12 cellular contexts compared by ENCODE assay signal in genomic region chr13:106182404-106182803, GRCh38.
DNase-seq lines count a peak whose midpoint lies in the region; ATAC-seq, FAIRE-seq and TF ChIP-seq lines count a peak whose summit lies in the region.
"Had no signal": no experiment of that assay in that cellular context is flagged by ENCODE, and none has a peak within 500 bp of the region (broad histone marks: within the 10 kb centered on the region; RNA-seq: fewer than 3 reads in every experiment).

No MANE protein-coding gene starts in this region.

- peak; percentile 91 for FAIRE-seq in RCC 7860 (lab: Jason Lieb, UNC)

- DNase-seq in HCEC 1CT (peak; percentile 81), RCC 7860 (ENCODE audit: low spot score) (peak; percentile 81), epithelial cell of proximal tubule (ENCODE audit: low read depth) (peak; percentile 42), smooth muscle cell (lab: John Stamatoyannopoulos, UW; ENCODE audit: unreplicated experiment) (no peak), GM10248 (ENCODE audit: extremely low spot score) (no peak)
- DNase-seq: activated naive CD4-positive, alpha-beta T cell treated with Interleukin-2 at 50 U/mL for 16 hours; naive thymus-derived CD4-positive, alpha-beta T cell; thyroid gland had no signal

- peak overlapping the region; percentile 85 for H2AFZ ChIP-seq in smooth muscle cell (ENCODE audit: low read depth)

- CTCF ChIA-PET in GM10248 (lab: Yijun Ruan, JAX) = no interaction called here

- no peak overlapping the region for H3K9ac ChIP-seq in smooth muscle cell (ENCODE audit: low read depth)

- H3K4me1 ChIP-seq in smooth muscle cell (ENCODE audit: low read depth) = no peaks in the 10 kb centered on the region
- H3K4me1 ChIP-seq: esophagus muscularis mucosa, thyroid gland had no signal

- H3K36me3 ChIP-seq in smooth muscle cell (ENCODE audit: low read depth) = no peaks in the 10 kb centered on the region
- H3K36me3 ChIP-seq: esophagus muscularis mucosa, thyroid gland had no signal

- no peaks in the 10 kb centered on the region for H3K27me3 ChIP-seq in smooth muscle cell (ENCODE audit: low read depth)
- H3K27me3 ChIP-seq: esophagus muscularis mucosa, thyroid gland had no signal

- no peak for ATAC-seq in GM21390 (IDR thresholded peaks at IDR 0.05; ENCODE audit: unreplicated experiment)
- no peak for ATAC-seq in HG03442 (IDR thresholded peaks at IDR 0.05; ENCODE audit: unreplicated experiment)
- no peak for ATAC-seq in HG02852 (IDR thresholded peaks at IDR 0.05; ENCODE audit: unreplicated experiment)
- ATAC-seq: naive thymus-derived CD4-positive, alpha-beta T cell had no signal

- no peaks in the 10 kb centered on the region for H3K9me3 ChIP-seq in smooth muscle cell (replicated peaks; ENCODE audit: low read depth)
- H3K9me3 ChIP-seq: thyroid gland had no signal

- no peaks in the 10 kb centered on the region for H3K79me2 ChIP-seq in smooth muscle cell (ENCODE audit: low read depth)

- no peak overlapping the region for H3K4me3 ChIP-seq in epithelial cell of proximal tubule (ENCODE audit: low read depth, low read length)
- no peak overlapping the region for H3K4me3 ChIP-seq in smooth muscle cell
- H3K4me3 ChIP-seq: esophagus muscularis mucosa, thyroid gland had no signal

- POLR2A ChIA-PET in GM10248 (lab: Yijun Ruan, JAX) = no interaction called here

- WGBS in smooth muscle cell (ENCODE audit: low lambda C conversion rate) = 10% methylated on average over 6 of the region's 6 CpGs

- no peak for TF ChIP-seq CTCF in epithelial cell of proximal tubule (conservative IDR thresholded peaks at IDR 0.05; ENCODE audit: low read depth, low read length)
- no peak for TF ChIP-seq CTCF in smooth muscle cell (IDR thresholded peaks at IDR 0.05; ENCODE audit: borderline replicate concordance, insufficient read depth, poor library complexity, severe bottlenecking)
- TF ChIP-seq CTCF in GM10248 (IDR thresholded peaks at IDR 0.05; ENCODE audit: control extremely low read depth, extremely low read depth, low read depth, missing control alignments) = no peak

- no peaks in the 10 kb centered on the region for H4K20me1 ChIP-seq in smooth muscle cell (ENCODE audit: low read depth)

- peak overlapping the region; percentile 55 for H3K27ac ChIP-seq in smooth muscle cell (ENCODE audit: low read depth)
- H3K27ac ChIP-seq: esophagus muscularis mucosa, thyroid gland had no signal

- H3K4me2 ChIP-seq in smooth muscle cell = peak overlapping the region; percentile 65

- no peaks in the 10 kb centered on the region for H3F3A ChIP-seq in smooth muscle cell (ENCODE audit: low read depth)

Comparison
In these comparisons a context has a peak if more than half of its experiments do, and no peak if none do; other contexts are left out.
1. DNase-seq: peak in HCEC 1CT (single experiment), RCC 7860 (single experiment) and epithelial cell of proximal tubule (single experiment); none in smooth muscle cell (single experiment) and GM10248 (single experiment).